In the genomic region with DNA sequence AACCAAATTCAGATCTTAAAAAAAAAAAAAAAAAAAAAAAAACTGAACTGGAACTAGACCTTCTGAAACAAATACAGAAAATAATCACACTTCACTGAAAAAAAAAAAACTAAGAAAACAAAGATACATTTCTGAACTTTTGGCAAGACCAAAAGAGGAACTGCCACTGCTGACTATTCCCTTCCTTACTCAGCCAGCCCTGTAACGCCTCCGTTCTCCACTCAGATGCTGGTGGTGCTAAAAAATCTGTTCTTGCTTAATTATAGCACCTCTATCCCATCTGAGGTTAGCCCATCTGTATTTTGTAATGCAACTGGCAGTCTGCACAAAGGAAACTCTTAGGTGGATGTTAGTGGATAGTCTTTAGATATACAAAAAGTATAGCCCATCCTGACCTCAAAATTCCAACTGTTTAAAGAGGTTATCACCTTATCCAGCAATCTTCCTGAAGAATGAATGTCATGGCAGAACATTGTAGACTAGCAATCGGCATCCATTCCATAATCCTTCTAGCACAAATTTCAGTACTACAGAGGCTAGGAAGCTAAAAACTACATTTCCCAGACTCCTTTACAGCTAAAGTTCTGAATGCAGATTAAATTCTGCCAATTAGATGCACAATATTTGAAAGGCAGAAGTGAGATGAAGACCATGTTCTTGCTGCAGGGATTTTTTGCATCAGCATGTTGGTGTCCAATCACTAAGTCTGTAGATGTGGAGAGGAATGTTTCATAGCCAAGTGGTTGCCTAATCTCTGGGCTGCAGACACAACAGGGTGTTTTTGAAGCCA, we compare ENCODE assay signal across 11 cellular contexts. TPM values are rescaled to one million over a fixed set of nuclear protein-coding genes. Genes with fewer than 3 reads are reported as not detected.
DNase-seq lines count a peak whose midpoint lies in the region; ATAC-seq and TF ChIP-seq lines count a peak whose summit lies in the region.
"Had no signal": no experiment of that assay in that cellular context is flagged by ENCODE, and none has a peak within 500 bp of the region (broad histone marks: within the 10 kb centered on the region; RNA-seq: fewer than 3 reads in every experiment).

No MANE protein-coding gene starts in this region.

- no peaks in the 10 kb centered on the region for H3K27me3 Mint-ChIP-seq in memory B cell
- H3K27me3 Mint-ChIP-seq: activated T-cell treated with anti-CD3 and anti-CD28 coated beads, Interleukin-2, amount 50 U/mL, for 24 hours had no signal

- peak overlapping the region; percentile 32 for H3K4me3 Mint-ChIP-seq in memory B cell
- H3K4me3 Mint-ChIP-seq: activated T-cell treated with anti-CD3 and anti-CD28 coated beads, Interleukin-2, amount 50 U/mL, for 24 hours had no signal

- H3K27ac ChIP-seq in esophagus muscularis mucosa (replicated peaks in 1 of 4), result no peak overlapping the region
- H3K27ac ChIP-seq: KMS-11 had no signal

- H3K4me1 Mint-ChIP-seq in memory B cell, result peaks cover 27% of the 10 kb centered on the region

- H3K27me3 ChIP-seq in esophagus muscularis mucosa, result peaks cover 0 to 17% (median 0%) of the 10 kb centered on the region in 4 donors

- TF ChIP-seq POLR2A in esophagus muscularis mucosa (IDR thresholded peaks at IDR 0.05; ENCODE audit: low read depth), result no peak

- no peak overlapping the region for H3K4me3 ChIP-seq in esophagus muscularis mucosa

- ATAC-seq in GM18867 (IDR thresholded peaks at IDR 0.05; ENCODE audit: unreplicated experiment) (peak; percentile 76), GM21825 (IDR thresholded peaks at IDR 0.05; ENCODE audit: unreplicated experiment) (peak; percentile 63), HG03442 (IDR thresholded peaks at IDR 0.05; ENCODE audit: unreplicated experiment) (peak; percentile 54), memory B cell (ENCODE audit: low read depth) (peak; percentile 79), Right ventricle myocardium superior (ENCODE audit: poor library complexity) (no peak)
- ATAC-seq: PC-3 had no signal

- peak in 1 of 2 donors; percentile 19 for DNase-seq in memory B cell (ENCODE audit: low spot score in 2 of 2)
- no peak for DNase-seq in UCSD-AML1 (lab: John Stamatoyannopoulos, UW; ENCODE audit: unreplicated experiment)
- DNase-seq in Right ventricle myocardium superior, result no peak
- no peak for DNase-seq in effector CD4-positive, alpha-beta T cell
- no peak for DNase-seq in esophagus muscularis mucosa (ENCODE audit: extremely low spot score)
- DNase-seq: activated T-cell treated with anti-CD3 and anti-CD28 coated beads, Interleukin-2, amount 50 U/mL, for 24 hours; PC-3 had no signal

- H3K4me1 ChIP-seq in esophagus muscularis mucosa, result peaks cover 6 to 9% (median 9%) of the 10 kb centered on the region in 4 donors

- no peak for TF ChIP-seq EP300 in esophagus muscularis mucosa (IDR thresholded peaks at IDR 0.05)

- peaks cover 18% of the 10 kb centered on the region for H3K36me3 Mint-ChIP-seq in memory B cell

- H3K9me3 Mint-ChIP-seq in memory B cell, result no peaks in the 10 kb centered on the region
- H3K9me3 Mint-ChIP-seq: activated T-cell treated with anti-CD3 and anti-CD28 coated beads, Interleukin-2, amount 50 U/mL, for 24 hours had no signal

- intact Hi-C loops in Right ventricle myocardium superior (cut with DNase I), result no loop called here
- intact Hi-C loops in esophagus muscularis mucosa (cut with DNase I), result no loop called here

- H3K36me3 ChIP-seq in esophagus muscularis mucosa, result peaks cover 0 to 5% (median 0%) of the 10 kb centered on the region in 4 donors

- TF ChIP-seq CTCF in esophagus muscularis mucosa (IDR thresholded peaks at IDR 0.05), result no peak

- peak overlapping the region; percentile 45 for H3K27ac Mint-ChIP-seq in memory B cell

- H3K9me3 ChIP-seq in esophagus muscularis mucosa, result no peaks in the 10 kb centered on the region

- 83% methylated on average over 3 of the region's 3 CpGs for WGBS in esophagus muscularis mucosa

RNA-seq across cellular contexts. Expression of a gene that starts 5.8 kb away (rescaled TPM):
- total RNA-seq in Right ventricle myocardium superior (1.4 TPM), esophagus muscularis mucosa (1 to 10 TPM in 3 of 4 donors, under 1 TPM in 1; 0.83 to 3.3 (median 1.8) TPM)
